In the genomic region with DNA sequence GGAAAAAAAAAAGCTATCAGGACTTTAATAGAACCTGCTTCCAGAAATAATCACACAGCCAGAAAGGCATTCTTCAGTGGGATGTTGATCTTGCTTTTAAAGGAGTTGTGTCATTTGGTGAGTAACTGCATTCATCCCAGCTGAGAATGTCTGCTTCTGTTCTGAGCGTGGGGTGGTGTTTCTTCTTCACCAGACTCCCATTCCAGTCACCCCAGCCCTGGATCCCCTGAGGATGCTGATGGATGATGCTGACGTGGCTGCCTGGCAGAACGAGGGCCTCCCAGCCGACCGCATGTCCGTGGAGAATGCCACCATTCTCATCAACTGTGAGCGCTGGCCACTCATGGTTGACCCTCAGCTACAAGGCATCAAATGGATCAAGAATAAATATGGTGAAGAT, we compare ENCODE assay signal across 33 cellular contexts.
"Had no signal": no experiment of that assay in that cellular context is flagged by ENCODE, and none has a peak within 500 bp of the region (broad histone marks: within the 10 kb centered on the region; RNA-seq: fewer than 3 reads in every experiment).

No MANE protein-coding gene starts in this region.

- H3K9me3 Mint-ChIP-seq: activated B cell treated with CpG ODN at 0.5 μM for 24 hours had no signal

- H3K4me1 ChIP-seq: adrenal gland, body of pancreas, breast epithelium had no signal

- H3K36me3 ChIP-seq: adrenal gland, brain microvascular endothelial cell, breast epithelium had no signal

- H3K27me3 ChIP-seq: adrenal gland, body of pancreas, brain microvascular endothelial cell, breast epithelium had no signal

- H3K4me3 Mint-ChIP-seq: activated B cell treated with CpG ODN at 0.5 μM for 24 hours; activated CD4-positive, alpha-beta memory T cell treated with anti-CD3 and anti-CD28 coated beads for 36 hours; activated CD4-positive, alpha-beta T cell treated with anti-CD3 and anti-CD28 coated beads, Interleukin-2, amount 10 ng/mL, durations not matched to agents 24 days and 14 days; activated CD8-positive, alpha-beta memory T cell treated with anti-CD3 and anti-CD28 coated beads, Interleukin-2, amount 10 ng/mL, durations not matched to agents 7 days and 5 days; activated CD8-positive, alpha-beta T cell treated with anti-CD3 and anti-CD28 coated beads, Interleukin-2, amount 10 ng/mL, durations not matched to agents 7 days and 5 days; activated naive CD4-positive, alpha-beta T cell treated with anti-CD3 and anti-CD28 coated beads, Interleukin-2, amount 10 ng/mL, durations not matched to agents 7 days and 5 days; activated naive CD8-positive, alpha-beta T cell treated with anti-CD3 and anti-CD28 coated beads for 36 hours; activated T-cell treated with anti-CD3 and anti-CD28 coated beads, Interleukin-2, amount 50 U/mL, for 24 hours; T-helper 1 cell treated with Interleukin-12 subunit alpha and Interleukin-12 subunit beta and Interleukin-4 antibody, amounts not matched to agents 30 μg/mL and 1 μg/mL, for 36 hours; T-helper 2 cell treated with Interferon-gamma antibody and Interleukin-4, amounts not matched to agents 5 μg/mL and 100 μg/mL, for 36 hours had no signal

- H3K36me3 Mint-ChIP-seq: activated CD4-positive, alpha-beta memory T cell treated with anti-CD3 and anti-CD28 coated beads for 36 hours; activated CD8-positive, alpha-beta memory T cell treated with anti-CD3 and anti-CD28 coated beads, Interleukin-2, amount 10 ng/mL, durations not matched to agents 7 days and 5 days; activated naive CD4-positive, alpha-beta T cell treated with anti-CD3 and anti-CD28 coated beads, Interleukin-2, amount 10 ng/mL, durations not matched to agents 7 days and 5 days; activated naive CD4-positive, alpha-beta T cell treated with anti-CD3 and anti-CD28 coated beads, Interleukin-2, amount 50 U/mL, for 72 hours; activated naive CD8-positive, alpha-beta T cell treated with anti-CD3 and anti-CD28 coated beads for 36 hours had no signal

- H3K27me3 Mint-ChIP-seq: activated CD4-positive, alpha-beta T cell treated with anti-CD3 and anti-CD28 coated beads, Interleukin-2, amount 10 ng/mL, durations not matched to agents 24 days and 14 days; activated CD8-positive, alpha-beta memory T cell treated with anti-CD3 and anti-CD28 coated beads, Interleukin-2, amount 10 ng/mL, durations not matched to agents 7 days and 5 days; activated naive CD4-positive, alpha-beta T cell treated with anti-CD3 and anti-CD28 coated beads, Interleukin-2, amount 10 ng/mL, durations not matched to agents 7 days and 5 days; activated naive CD8-positive, alpha-beta T cell treated with anti-CD3 and anti-CD28 coated beads for 36 hours had no signal

- H3K27ac Mint-ChIP-seq: activated B cell treated with CpG ODN at 0.5 μM for 24 hours; activated CD4-positive, alpha-beta memory T cell treated with anti-CD3 and anti-CD28 coated beads for 36 hours; activated CD4-positive, alpha-beta T cell treated with anti-CD3 and anti-CD28 coated beads, Interleukin-2, amount 10 ng/mL, durations not matched to agents 24 days and 14 days; activated CD8-positive, alpha-beta memory T cell treated with anti-CD3 and anti-CD28 coated beads, Interleukin-2, amount 10 ng/mL, durations not matched to agents 7 days and 5 days; activated CD8-positive, alpha-beta T cell treated with anti-CD3 and anti-CD28 coated beads, Interleukin-2, amount 10 ng/mL, durations not matched to agents 7 days and 5 days; activated naive CD4-positive, alpha-beta T cell treated with anti-CD3 and anti-CD28 coated beads, Interleukin-2, amount 10 ng/mL, durations not matched to agents 7 days and 5 days; activated naive CD4-positive, alpha-beta T cell treated with anti-CD3 and anti-CD28 coated beads, Interleukin-2, amount 50 U/mL, for 72 hours; activated naive CD8-positive, alpha-beta T cell treated with anti-CD3 and anti-CD28 coated beads for 36 hours; activated T-cell treated with anti-CD3 and anti-CD28 coated beads, Interleukin-2, amount 50 U/mL, for 24 hours; activated T-helper 2 cell treated with anti-CD3 and anti-CD28 coated beads, Interferon-gamma antibody, Interleukin-2, Interleukin-4, amounts not matched to agents 10 μg/mL and 5 μg/mL and 100 μg/mL, durations not matched to agents 14 hours and 24 hours and 36 hours; T-helper 1 cell treated with Interleukin-12 subunit alpha and Interleukin-12 subunit beta and Interleukin-4 antibody, amounts not matched to agents 30 μg/mL and 1 μg/mL, for 36 hours; T-helper 2 cell treated with Interferon-gamma antibody and Interleukin-4, amounts not matched to agents 5 μg/mL and 100 μg/mL, for 36 hours had no signal

- H3K4me1 Mint-ChIP-seq: activated B cell treated with CpG ODN at 0.5 μM for 24 hours; activated CD4-positive, alpha-beta T cell treated with anti-CD3 and anti-CD28 coated beads, Interleukin-2, amount 10 ng/mL, durations not matched to agents 24 days and 14 days; activated CD8-positive, alpha-beta memory T cell treated with anti-CD3 and anti-CD28 coated beads, Interleukin-2, amount 10 ng/mL, durations not matched to agents 7 days and 5 days; activated naive CD4-positive, alpha-beta T cell treated with anti-CD3 and anti-CD28 coated beads, Interleukin-2, amount 10 ng/mL, durations not matched to agents 7 days and 5 days; activated naive CD8-positive, alpha-beta T cell treated with anti-CD3 and anti-CD28 coated beads for 36 hours had no signal

- H3K4me3 ChIP-seq: adrenal gland, body of pancreas, breast epithelium had no signal

- ATAC-seq: activated CD8-positive, alpha-beta memory T cell treated with anti-CD3 and anti-CD28 coated beads, Interleukin-2, amount 10 ng/mL, durations not matched to agents 7 days and 5 days; activated CD8-positive, alpha-beta T cell treated with anti-CD3 and anti-CD28 coated beads, Interleukin-2, amount 10 ng/mL, durations not matched to agents 7 days and 5 days; activated naive CD4-positive, alpha-beta T cell treated with anti-CD3 and anti-CD28 coated beads, Interleukin-2, amount 50 U/mL, for 72 hours; body of pancreas had no signal

- H3K27ac ChIP-seq: adrenal gland, body of pancreas, brain microvascular endothelial cell, breast epithelium, VCaP had no signal

- DNase-seq: activated B cell treated with CpG ODN at 0.5 μM for 24 hours; activated CD4-positive, alpha-beta memory T cell treated with anti-CD3 and anti-CD28 coated beads for 36 hours; activated CD4-positive, alpha-beta T cell treated with anti-CD3 and anti-CD28 coated beads for 4 hours; activated CD4-positive, alpha-beta T cell treated with anti-CD3 and anti-CD28 coated beads, Interleukin-2, amount 10 ng/mL, durations not matched to agents 24 days and 14 days; activated CD4-positive, alpha-beta T cell treated with anti-CD3 and anti-CD28 coated beads, Interleukin-2, amount 50 U/mL, for 1 hour; activated CD4-positive, alpha-beta T cell treated with anti-CD3 and anti-CD28 coated beads, Interleukin-2, amount 50 U/mL, for 4 hours; activated CD4-positive, CD25-positive, alpha-beta regulatory T cell treated with anti-CD3 and anti-CD28 coated beads, Interleukin-2, amount 50 U/mL, for 72 hours; activated CD8-positive, alpha-beta memory T cell treated with anti-CD3 and anti-CD28 coated beads for 24 hours; activated CD8-positive, alpha-beta memory T cell treated with anti-CD3 and anti-CD28 coated beads, Interleukin-2, amount 10 ng/mL, durations not matched to agents 7 days and 5 days; activated CD8-positive, alpha-beta memory T cell treated with anti-CD3 and anti-CD28 coated beads, Interleukin-2, amount 50 U/mL, for 48 hours; activated CD8-positive, alpha-beta T cell treated with anti-CD3 and anti-CD28 coated beads, Interleukin-2, amount 10 ng/mL, durations not matched to agents 7 days and 5 days; activated effector memory CD4-positive, alpha-beta T cell treated with Interleukin-2 at 50 U/mL for 16 hours; activated gamma-delta T cell; activated naive CD4-positive, alpha-beta T cell treated with anti-CD3 and anti-CD28 coated beads, Interleukin-2, amount 10 ng/mL, durations not matched to agents 7 days and 5 days; activated naive CD4-positive, alpha-beta T cell treated with Interleukin-2 at 50 U/mL for 16 hours; activated naive CD8-positive, alpha-beta T cell treated with anti-CD3 and anti-CD28 coated beads for 36 hours; activated T-cell treated with anti-CD3 and anti-CD28 coated beads, Interleukin-2, amount 50 U/mL, for 24 hours; activated T-cell treated with anti-CD3 and anti-CD28 coated beads, Interleukin-2, amount 50 U/mL, for 48 hours; adrenal gland; amniotic stem cell; aorta; body of pancreas; brain microvascular endothelial cell; central memory CD4-positive, alpha-beta T cell; T-helper 1 cell; T-helper 2 cell; T-helper 9 cell had no signal
